Comparison of ENCODE assay signal across 20 cellular contexts in genomic region chr3:22228705-22229104, GRCh38.
"Had no signal": no experiment of that assay in that cellular context is flagged by ENCODE, and none has a peak within 500 bp of the region (broad histone marks: within the 10 kb centered on the region; RNA-seq: fewer than 3 reads in every experiment).

No MANE protein-coding gene starts in this region.

- H3K27me3 ChIP-seq: SJCRH30 had no signal

- H3K9me3 ChIP-seq: SJCRH30 had no signal

- FAIRE-seq: RCC 7860 had no signal

- DNase-seq: IMR-90, KBM-7, MM.1S, NCI-H1092 treated with DMSO at 0.1 percent for 48 hours, NCI-H1436, NCI-H187, NCI-H2029, NCI-H2081 treated with DMSO at 0.1 percent for 48 hours, NCI-H2171, NCI-H226, NCI-H446, NCI-H510A, NCI-H524 treated with DMSO at 0.1 percent for 48 hours, NCI-H69, NCI-H774, SHP77 treated with DMSO at 0.1 percent for 48 hours had no signal

- H3K4me3 ChIP-seq: SJCRH30, SK-N-MC had no signal

- H3K36me3 ChIP-seq: SJCRH30 had no signal

- H3K27ac ChIP-seq: SJCRH30, SK-N-MC had no signal

- ATAC-seq: Right ventricle myocardium inferior had no signal
